8 cellular contexts compared by ENCODE assay signal in the genomic region with DNA sequence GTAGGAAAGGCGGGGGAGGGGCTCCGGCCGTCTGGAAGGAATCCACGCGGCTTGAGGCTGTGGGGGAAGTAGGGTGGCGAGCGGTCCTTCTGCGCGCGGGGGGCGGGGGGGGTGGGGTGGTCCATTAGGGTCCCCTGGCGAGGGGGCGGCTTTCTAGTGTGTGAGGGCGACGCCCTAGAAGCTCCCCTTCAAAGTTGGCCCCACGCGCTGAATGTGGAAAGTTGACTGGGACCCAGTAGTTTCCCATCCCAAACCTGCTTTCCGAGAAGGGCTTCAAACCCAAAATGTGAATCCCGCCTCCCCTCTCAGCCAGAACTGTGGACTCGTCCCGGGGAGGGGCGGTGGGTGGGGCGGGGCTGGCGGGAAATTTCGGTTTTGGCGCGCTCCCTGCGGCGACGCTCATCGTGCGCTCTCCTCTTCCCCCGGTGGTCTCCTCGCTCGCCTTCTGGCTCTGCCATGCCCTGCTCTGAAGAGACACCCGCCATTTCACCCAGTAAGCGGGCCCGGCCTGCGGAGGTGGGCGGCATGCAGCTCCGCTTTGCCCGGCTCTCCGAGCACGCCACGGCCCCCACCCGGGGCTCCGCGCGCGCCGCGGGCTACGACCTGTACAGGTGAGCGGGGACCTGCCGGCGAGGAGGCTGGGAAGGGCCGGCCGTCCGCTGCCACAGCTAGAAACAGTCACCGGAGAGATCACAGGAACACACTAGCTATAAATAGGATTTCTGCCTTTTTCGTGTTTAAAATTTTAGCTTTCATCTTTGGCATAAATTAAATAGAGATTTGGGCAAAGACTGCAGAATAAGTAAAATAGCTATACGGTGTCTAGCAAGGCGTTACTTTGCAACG. TPM values are rescaled to one million over a fixed set of nuclear protein-coding genes. Genes with fewer than 3 reads are reported as not detected.
DNase-seq lines count a peak whose midpoint lies in the region; ATAC-seq and TF ChIP-seq lines count a peak whose summit lies in the region.

No MANE protein-coding gene starts in this region.

- peaks cover 17% of the 10 kb centered on the region for H3K4me1 ChIP-seq in HAP-1
- peaks cover 8% of the 10 kb centered on the region for H3K4me1 ChIP-seq in hepatocyte (ENCODE audit: insufficient read depth)

- H3K27me3 Mint-ChIP-seq in T-cell = no peaks in the 10 kb centered on the region

- DNase-seq in GM12864 (ENCODE audit: low read depth) (peak; percentile 22), HAP-1 (ENCODE audit: low spot score in 2 of 2) (peak; percentile 67 to 86), MG63 (no peak), T-cell (peak in 33 of 34 experiments; percentile 18 to 68 (median 50)), anterior cingulate cortex (lab: John Stamatoyannopoulos, UW) (peak in 54 of 58 donors; percentile 9 to 86 (median 73)), hepatocyte (ENCODE audit: low spot score) (peak; percentile 64), sciatic nerve (ENCODE audit: low spot score) (peak; percentile 84), GM19240 (ENCODE audit: insufficient read length, low spot score) (no peak)

- peak overlapping the region; percentile 99 for H3K4me3 ChIP-seq in GM12864 (ENCODE audit: low read depth, low read length)
- H3K4me3 ChIP-seq in HAP-1 = peak overlapping the region; percentile 86
- peak overlapping the region; percentile 95 for H3K4me3 ChIP-seq in MG63
- peak overlapping the region; percentile 91 for H3K4me3 ChIP-seq in hepatocyte

- H4K20me1 ChIP-seq in hepatocyte (ENCODE audit: insufficient read depth, poor library complexity, severe bottlenecking) = peaks cover 6% of the 10 kb centered on the region

- H3K36me3 Mint-ChIP-seq in T-cell = peaks cover 17% of the 10 kb centered on the region

- CTCF ChIA-PET in T-cell (lab: Charles Lee) = interaction anchor here (0.6 to 1.0 kb wide), 4 partner anchors 20 to 839 kb away, joined by 3 to 8 read pairs (median 5); no protein-coding TSS in a partner anchor

- peak; percentile 51 to 68 (median 64) for ATAC-seq in T-cell (replicated peaks in 1 of 4)
- ATAC-seq in sciatic nerve = peak; percentile 87

- peaks cover 20 to 24% (median 21%) of the 10 kb centered on the region in 3 donors for H3K4me1 Mint-ChIP-seq in T-cell

- H2AFZ ChIP-seq in hepatocyte = peak overlapping the region; percentile 99

- no peak for TF ChIP-seq CTCF in GM12864 (IDR thresholded peaks at IDR 0.05; ENCODE audit: low read depth, low read length, missing control alignments)
- no peak for TF ChIP-seq CTCF in hepatocyte (IDR thresholded peaks at IDR 0.05; ENCODE audit: poor library complexity)

- 3% methylated on average over 34 of the region's 64 CpGs for WGBS in hepatocyte (ENCODE audit: low lambda C conversion rate, missing lambda C conversion rate)

- peaks cover 29% of the 10 kb centered on the region for H3K36me3 ChIP-seq in HAP-1 (replicated peaks)
- H3K36me3 ChIP-seq in MG63 = peaks cover 38% of the 10 kb centered on the region
- H3K36me3 ChIP-seq in hepatocyte (replicated peaks; ENCODE audit: insufficient read depth, low read depth) = no peaks in the 10 kb centered on the region

- no peaks in the 10 kb centered on the region for H3K9me3 Mint-ChIP-seq in T-cell

- H3K27ac Mint-ChIP-seq in T-cell = peak overlapping the region; percentile 90 to 91

- H3K4me3 Mint-ChIP-seq in T-cell = peak overlapping the region; percentile 94 to 99 (median 98)

- in situ Hi-C loops in HAP-1 (cut with MboI; ENCODE audit: low sequenced_read_pairs) = no loop called here

- no peaks in the 10 kb centered on the region for H3K27me3 ChIP-seq in HAP-1 (ENCODE audit: low read depth)
- no peaks in the 10 kb centered on the region for H3K27me3 ChIP-seq in MG63
- H3K27me3 ChIP-seq in hepatocyte = no peaks in the 10 kb centered on the region

- intact Hi-C loops in sciatic nerve (cut with DNase I) = no loop called here

- peaks cover 10% of the 10 kb centered on the region for H3K79me2 ChIP-seq in hepatocyte

- POLR2A ChIA-PET in T-cell (lab: Charles Lee) = interaction anchor here (0.6 kb wide), 3 partner anchors 155 to 834 kb away, joined by 3 to 8 read pairs (median 3); no protein-coding TSS in a partner anchor

- no peaks in the 10 kb centered on the region for H3K9me2 ChIP-seq in hepatocyte (replicated peaks; ENCODE audit: insufficient read depth)

- H3K9me3 ChIP-seq in HAP-1 = no peaks in the 10 kb centered on the region
- H3K9me3 ChIP-seq in MG63 = no peaks in the 10 kb centered on the region
- no peaks in the 10 kb centered on the region for H3K9me3 ChIP-seq in hepatocyte (ENCODE audit: low read depth)

- H3K27ac ChIP-seq in hepatocyte = peak overlapping the region; percentile 95

- H3K4me2 ChIP-seq in hepatocyte = peak overlapping the region; percentile 100

RNA-seq across cellular contexts. Expression of a gene that starts 0.8 kb away (rescaled TPM):
- total RNA-seq in MG63 (2014; rRNA removed; shearing (Covaris generic); ENCODE audit: low replicate concordance) = 250 and 313 TPM in 2 replicates
- total RNA-seq in T-cell (100 to 1,000 TPM in 3 of 5 donors, 10 to 100 TPM in 2; 70.8 to 117 (median 112) TPM), hepatocyte (45.1 and 50.9 TPM in 2 replicates), sciatic nerve (91.7 TPM)
- 65.9 and 70.4 TPM in 2 replicates for polyA plus RNA-seq in hepatocyte

Comparison
In these comparisons a context has a peak if more than half of its experiments do, and no peak if none do; other contexts are left out.
1. DNase-seq: peak in GM12864 (single experiment), HAP-1 (2 of 2), T-cell (33 of 34), anterior cingulate cortex (54 of 58), hepatocyte (single experiment) and sciatic nerve (single experiment); none in MG63 (single experiment) and GM19240 (single experiment).
2. Peak in every context shown above with its lines, with median percentiles within 50 percentile points of each other: H3K4me3 ChIP-seq.